1 cellular context compared by ENCODE assay signal in the genomic region with DNA sequence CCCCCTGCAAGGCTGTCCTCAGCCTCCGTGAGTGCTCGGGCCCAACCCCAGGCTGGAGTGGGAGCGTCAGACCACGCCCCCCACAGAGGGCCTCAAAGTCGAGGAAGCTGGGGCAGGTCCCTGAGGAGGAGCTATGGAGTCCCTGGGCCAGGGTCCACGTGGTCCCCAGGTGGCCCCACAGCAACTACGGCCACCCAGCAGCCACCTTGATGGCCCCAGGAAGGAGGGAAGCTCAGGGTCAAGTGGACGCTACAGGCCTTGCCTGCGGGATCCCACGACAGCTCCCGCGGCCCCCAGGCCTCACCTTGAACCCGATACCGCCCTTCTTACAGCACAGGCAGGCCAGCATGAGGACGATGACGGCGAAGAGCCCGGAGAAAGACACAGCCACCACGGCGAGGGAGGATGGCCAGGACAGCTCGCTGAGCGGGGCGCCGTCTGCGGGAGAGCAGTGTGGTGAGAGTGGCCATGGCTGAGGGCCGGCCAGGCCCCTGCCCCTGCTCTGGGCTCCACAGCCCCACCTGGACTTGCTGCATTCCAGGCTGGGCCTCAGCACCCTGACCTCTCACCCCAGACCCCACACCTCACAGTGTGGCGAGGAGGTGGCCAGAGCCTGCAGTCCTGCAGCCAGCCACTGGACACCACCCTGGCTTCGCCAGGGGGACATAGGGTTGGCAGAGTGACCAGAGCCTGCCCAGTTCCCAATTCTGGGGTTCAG.
TF ChIP-seq lines count a peak whose summit lies in the region.

No MANE protein-coding gene starts in this region.

TF ChIP-seq in H1, 55 proteins besides CTCF, POLR2A, EP300 and RAD21:
- no peak for TF ChIP-seq NANOG (IDR thresholded peaks at IDR 0.05; ENCODE audit: insufficient read depth, low read depth, low read length, poor library complexity, severe bottlenecking)
- TF ChIP-seq BRCA1 (IDR thresholded peaks at IDR 0.05; ENCODE audit: low read depth, low read length): no peak
- TF ChIP-seq TAF7 (optimal IDR thresholded peaks at IDR 0.05; ENCODE audit: borderline replicate concordance, low read depth, low read length): no peak
TF ChIP-seq in H1: peak in this region for 0.
